23 cellular contexts compared by ENCODE assay signal in genomic region chr16:70768205-70768580, GRCh38. TPM values are rescaled to one million over a fixed set of nuclear protein-coding genes. Genes with fewer than 3 reads are reported as not detected.
A peak's percentile ranks its signal among the peaks of the same experiment; 100 is the strongest.
DNase-seq lines count a peak whose midpoint lies in the region; ATAC-seq, FAIRE-seq and TF ChIP-seq lines count a peak whose summit lies in the region.
"Had no signal": no experiment of that assay in that cellular context is flagged by ENCODE, and none has a peak within 500 bp of the region (broad histone marks: within the 10 kb centered on the region; RNA-seq: fewer than 3 reads in every experiment).

No MANE protein-coding gene starts in this region.

- no peak overlapping the region for H3K4me3 Mint-ChIP-seq in astrocyte (ENCODE audit: unreplicated experiment)
- H3K4me3 Mint-ChIP-seq: stimulated activated effector memory CD8-positive, alpha-beta T cell treated with anti-CD3 and anti-CD28 coated beads, Interleukin-12 subunit alpha, Interleukin-12 subunit beta, amount 100 ng/mL, for 72 hours; T-cell had no signal

- H3K27me3 Mint-ChIP-seq in astrocyte (ENCODE audit: low read depth, unreplicated experiment): no peaks in the 10 kb centered on the region
- H3K27me3 Mint-ChIP-seq: T-cell had no signal

- peak overlapping the region in 1 of 2 experiments; percentile 40 for H3K23ac ChIP-seq in mesenchymal stem cell (ENCODE audit: low read length in 2 of 2)

- H3K9me3 ChIP-seq in HCT116 (ENCODE audit: control insufficient read depth in 1 of 2, insufficient read depth in 1 of 2, low read depth in 1 of 2, low read length in 2 of 2) (no peaks in the 10 kb centered on the region), astrocyte (ENCODE audit: insufficient read depth, low read depth, low read length) (no peaks in the 10 kb centered on the region), mesenchymal stem cell (ENCODE audit: control insufficient read depth, low read length) (no peaks in the 10 kb centered on the region), tibial artery (no peaks in the 10 kb centered on the region)
- H3K9me3 ChIP-seq: BLaER1 treated with 17β-estradiol and CSF1 and Interleukin-3, amounts not matched to agents 10 nM and 100 nM; esophagus muscularis mucosa; left ventricle myocardium inferior; right atrium auricular region; thyroid gland had no signal

- H3K36me3 Mint-ChIP-seq in astrocyte (ENCODE audit: low read depth, unreplicated experiment): peaks cover 15% of the 10 kb centered on the region

- no peak overlapping the region for H3K18ac ChIP-seq in mesenchymal stem cell (ENCODE audit: low read depth in 1 of 2, low read length in 2 of 2)

- H3K4me1 ChIP-seq in HCT116 (ENCODE audit: control insufficient read depth in 1 of 2, insufficient read depth in 2 of 2, low read length in 2 of 2) (peaks cover 3 to 18% of the 10 kb centered on the region in 2 experiments), astrocyte (ENCODE audit: insufficient read depth, low read length) (peaks cover 15% of the 10 kb centered on the region), mesenchymal stem cell (ENCODE audit: control insufficient read depth, insufficient read depth, low read depth, low read length) (peaks cover 19% of the 10 kb centered on the region), tibial artery (peaks cover 0 to 19% (median 4%) of the 10 kb centered on the region in 4 donors)

- CTCF ChIA-PET in HCT116 (lab: Charles Lee): interaction anchor here (1.4 kb wide), 1 partner anchor 11 kb away, joined by 4 read pairs; no protein-coding TSS in a partner anchor

- H3K9ac ChIP-seq in HCT116 (ENCODE audit: low read length) (peak overlapping the region; percentile 38; the same call in 1 of the 2 replicates), astrocyte (ENCODE audit: low read length) (no peak overlapping the region), mesenchymal stem cell (ENCODE audit: low read length) (peak overlapping the region; percentile 65)
- H3K9ac ChIP-seq: BLaER1 treated with 17β-estradiol and CSF1 and Interleukin-3, amounts not matched to agents 10 nM and 100 nM had no signal

- H3K79me2 ChIP-seq in HCT116 (ENCODE audit: insufficient read depth, low read length) (no peaks in the 10 kb centered on the region), astrocyte (ENCODE audit: insufficient read depth, low read length) (no peaks in the 10 kb centered on the region)

- H4K8ac ChIP-seq in mesenchymal stem cell (ENCODE audit: low read length): no peak overlapping the region

- H3K27ac Mint-ChIP-seq in astrocyte (ENCODE audit: unreplicated experiment): peak overlapping the region; percentile 85
- H3K27ac Mint-ChIP-seq: stimulated activated effector memory CD8-positive, alpha-beta T cell treated with anti-CD3 and anti-CD28 coated beads, Interleukin-12 subunit alpha, Interleukin-12 subunit beta, amount 100 ng/mL, for 72 hours; T-cell had no signal

- TF ChIP-seq RAD21 in HCT116 (IDR thresholded peaks at IDR 0.05; ENCODE audit: low read depth): no peak

- POLR2A ChIA-PET in HCT116 (lab: Charles Lee): no interaction called here

- peak overlapping the region; percentile 40 for H2AK5ac ChIP-seq in mesenchymal stem cell (ENCODE audit: low read length, severe bottlenecking)

- peak; percentile 41 for FAIRE-seq in astrocyte (lab: Jason Lieb, UNC)
- FAIRE-seq: GM12891 had no signal

- peaks cover 2% of the 10 kb centered on the region for H3K79me1 ChIP-seq in mesenchymal stem cell (replicated peaks; ENCODE audit: low read length, poor library complexity, severe bottlenecking)

- no peaks in the 10 kb centered on the region for H3K27me3 ChIP-seq in HCT116 (ENCODE audit: insufficient read depth, low read length)
- H3K27me3 ChIP-seq in astrocyte (ENCODE audit: insufficient read depth, low read length): no peaks in the 10 kb centered on the region
- H3K27me3 ChIP-seq in mesenchymal stem cell (ENCODE audit: control insufficient read depth in 1 of 2, insufficient read depth in 1 of 2, low read length in 2 of 2): no peaks in the 10 kb centered on the region
- no peaks in the 10 kb centered on the region for H3K27me3 ChIP-seq in tibial artery
- H3K27me3 ChIP-seq: BLaER1 treated with 17β-estradiol and CSF1 and Interleukin-3, amounts not matched to agents 10 nM and 100 nM; dorsolateral prefrontal cortex; esophagus muscularis mucosa; right atrium auricular region; thyroid gland had no signal

- H2BK12ac ChIP-seq in mesenchymal stem cell (ENCODE audit: low read length in 2 of 2): peak overlapping the region in 1 of 2 experiments; percentile 37

- no peaks in the 10 kb centered on the region for H3K9me2 ChIP-seq in HCT116 (ENCODE audit: insufficient read depth)

- H3K4ac ChIP-seq in mesenchymal stem cell (ENCODE audit: low read depth in 1 of 2, low read length in 2 of 2): peak overlapping the region in 1 of 2 experiments; percentile 32

- no peak overlapping the region for H3K14ac ChIP-seq in mesenchymal stem cell (ENCODE audit: low read length in 2 of 2)

- WGBS in mesenchymal stem cell: 67% methylated on average over 5 of the region's 5 CpGs
- 24 to 28% methylated on average over 5 of the region's 5 CpGs for WGBS in lower leg skin, 2 donors

- no peak overlapping the region for H4K91ac ChIP-seq in mesenchymal stem cell (ENCODE audit: low read length)

- ATAC-seq in HCT116: no peak
- ATAC-seq in GM18520 (IDR thresholded peaks at IDR 0.05; ENCODE audit: unreplicated experiment): no peak
- ATAC-seq: stimulated activated effector memory CD8-positive, alpha-beta T cell treated with anti-CD3 and anti-CD28 coated beads, Interleukin-12 subunit alpha, Interleukin-12 subunit beta, amount 100 ng/mL, for 72 hours; T-cell had no signal

- H4K20me1 ChIP-seq in HCT116 (ENCODE audit: insufficient read depth) (no peaks in the 10 kb centered on the region), astrocyte (ENCODE audit: insufficient read depth, low read length) (peaks cover 8% of the 10 kb centered on the region)

- DNase-seq in HCT116 (ENCODE audit: low read depth, low spot score) (no peak), astrocyte (ENCODE audit: low read depth) (no peak), mesenchymal stem cell (no peak), tibial artery (no peak), lower leg skin (ENCODE audit: low spot score in 2 of 2) (no peak), OCI-M2 (lab: John Stamatoyannopoulos, UW; ENCODE audit: unreplicated experiment) (no peak)
- DNase-seq: activated CD4-positive, alpha-beta T cell treated with anti-CD3 and anti-CD28 coated beads for 48 hours; activated CD8-positive, alpha-beta memory T cell treated with anti-CD3 and anti-CD28 coated beads, Interleukin-2, amount 50 U/mL, for 48 hours; activated gamma-delta T cell; amniotic stem cell; caudate nucleus; dorsolateral prefrontal cortex; KG1; left ventricle myocardium inferior; NCI-H2029; T-cell; thyroid gland had no signal

- H2BK15ac ChIP-seq in mesenchymal stem cell (ENCODE audit: low read depth, poor library complexity, severe bottlenecking): no peak overlapping the region

- TF ChIP-seq POLR2A in HCT116 (IDR thresholded peaks at IDR 0.05; ENCODE audit: borderline replicate concordance, extremely low read depth, insufficient read depth, insufficient read length): no peak
- TF ChIP-seq POLR2A in lower leg skin (IDR thresholded peaks at IDR 0.05): no peak

- BruUV-seq in HCT116 (replicated peaks; lab: Mats Ljungman, UMichigan): no TSS peak

- RAD21 ChIA-PET in HCT116 (lab: Charles Lee; ENCODE audit: low non-redundant PET in 1 of 2, low total read pairs in 2 of 2, uncharacterized antibody in 2 of 2, unreplicated experiment in 2 of 2): no interaction called here

- peak overlapping the region in 1 of 2 experiments; percentile 25; a peak in 1 of 4 replicates for H3K4me3 ChIP-seq in HCT116 (replicated peaks in 1 of 2; ENCODE audit: low read depth in 1 of 2, low read length in 2 of 2)
- no peak overlapping the region for H3K4me3 ChIP-seq in astrocyte (ENCODE audit: insufficient read depth, low read depth, low read length)
- H3K4me3 ChIP-seq in mesenchymal stem cell (ENCODE audit: insufficient read depth in 1 of 2, low read depth in 1 of 2, low read length in 2 of 2): no peak overlapping the region
- H3K4me3 ChIP-seq in tibial artery: no peak overlapping the region
- H3K4me3 ChIP-seq in lower leg skin (ENCODE audit: low read depth, poor library complexity, severe bottlenecking): no peak overlapping the region
- H3K4me3 ChIP-seq: BLaER1 treated with 17β-estradiol and CSF1 and Interleukin-3, amounts not matched to agents 10 nM and 100 nM; dorsolateral prefrontal cortex; esophagus muscularis mucosa; left ventricle myocardium inferior; right atrium auricular region; thyroid gland had no signal

- intact Hi-C loops in HCT116 (cut with micrococcal nuclease): no loop called here
- intact Hi-C loops in tibial artery (cut with DNase I; ENCODE audit: low total_unique reads): loop anchor here (10.0 kb wide), 1 partner anchor 233 kb away; no protein-coding TSS in a partner anchor
- intact Hi-C loops in lower leg skin (cut with DNase I; ENCODE audit: low total_unique reads): no loop called here

- H3K27ac ChIP-seq in HCT116 (ENCODE audit: low read depth, low read length) (no peak overlapping the region), astrocyte (ENCODE audit: low read depth, low read length) (no peak overlapping the region), mesenchymal stem cell (ENCODE audit: low read length, poor library complexity, severe bottlenecking) (no peak overlapping the region), tibial artery (peak overlapping the region; percentile 29 to 41)
- H3K27ac ChIP-seq: BLaER1 treated with 17β-estradiol and CSF1 and Interleukin-3, amounts not matched to agents 10 nM and 100 nM; dorsolateral prefrontal cortex; esophagus muscularis mucosa; left ventricle myocardium inferior; right atrium auricular region; thyroid gland had no signal

- H2BK120ac ChIP-seq in mesenchymal stem cell (ENCODE audit: low read depth, low read length): peak overlapping the region; percentile 50

- no peaks in the 10 kb centered on the region for H3K9me3 Mint-ChIP-seq in astrocyte (ENCODE audit: unreplicated experiment)
- H3K9me3 Mint-ChIP-seq: stimulated activated effector memory CD8-positive, alpha-beta T cell treated with anti-CD3 and anti-CD28 coated beads, Interleukin-12 subunit alpha, Interleukin-12 subunit beta, amount 100 ng/mL, for 72 hours; T-cell had no signal

- H3K4me1 Mint-ChIP-seq in astrocyte (ENCODE audit: low read depth, unreplicated experiment): peaks cover 19% of the 10 kb centered on the region
- H3K4me1 Mint-ChIP-seq: stimulated activated effector memory CD8-positive, alpha-beta T cell treated with anti-CD3 and anti-CD28 coated beads, Interleukin-12 subunit alpha, Interleukin-12 subunit beta, amount 100 ng/mL, for 72 hours; T-cell had no signal

- no peak for TF ChIP-seq CTCF in HCT116 (IDR thresholded peaks at IDR 0.05 in 2 of 3, conservative IDR thresholded peaks at IDR 0.05 in 1 of 3; ENCODE audit: borderline replicate concordance in 1 of 3, insufficient read depth in 1 of 3, low read depth in 2 of 3, low read length in 2 of 3)
- TF ChIP-seq CTCF in astrocyte (IDR thresholded peaks at IDR 0.05; ENCODE audit: insufficient read depth, low read depth, low read length): no peak
- TF ChIP-seq CTCF in tibial artery (IDR thresholded peaks at IDR 0.05): no peak
- TF ChIP-seq CTCF in lower leg skin (IDR thresholded peaks at IDR 0.05): no peak

- H2BK5ac ChIP-seq in mesenchymal stem cell (ENCODE audit: low read depth, low read length, poor library complexity, severe bottlenecking): no peak overlapping the region

- H3K36me3 ChIP-seq in HCT116 (ENCODE audit: control insufficient read depth in 1 of 2, insufficient read depth in 2 of 2, low read length in 2 of 2): no peaks in the 10 kb centered on the region; a peak in 1 of 4 replicates
- H3K36me3 ChIP-seq in astrocyte (ENCODE audit: insufficient read depth, low read length): peaks cover 2% of the 10 kb centered on the region
- peaks cover 48 to 69% of the 10 kb centered on the region in 2 experiments for H3K36me3 ChIP-seq in mesenchymal stem cell (ENCODE audit: control insufficient read depth in 1 of 2, insufficient read depth in 2 of 2, low read depth in 1 of 2, low read length in 2 of 2)
- H3K36me3 ChIP-seq in tibial artery: peaks cover 0 to 53% (median 34%) of the 10 kb centered on the region in 3 donors
- H3K36me3 ChIP-seq: right atrium auricular region had no signal

- H2AFZ ChIP-seq in HCT116 (ENCODE audit: low read depth, low read length, poor library complexity, severe bottlenecking) (no peak overlapping the region), astrocyte (ENCODE audit: low read depth, low read length) (no peak overlapping the region), mesenchymal stem cell (ENCODE audit: low read depth, low read length) (no peak overlapping the region)

- H3K4me2 ChIP-seq in HCT116 (ENCODE audit: low read length) (peak overlapping the region; percentile 71), astrocyte (ENCODE audit: low read length) (peak overlapping the region; percentile 32), mesenchymal stem cell (ENCODE audit: low read length, poor library complexity, severe bottlenecking) (no peak overlapping the region)
- H3K4me2 ChIP-seq: BLaER1 treated with 17β-estradiol and CSF1 and Interleukin-3, amounts not matched to agents 10 nM and 100 nM had no signal

RNA-seq across cellular contexts. Expression of gene VAC14, which starts 32.8 kb away (rescaled TPM):
- total RNA-seq in HCT116 (2021; ENCODE audit: unreplicated experiment) (35.3 TPM), astrocyte (27.8 and 29.2 TPM in 2 replicates), lower leg skin (10 to 100 TPM; 20.1 to 47.8 (median 39.0) TPM)
- 22.8 and 29.2 TPM in 2 replicates for polyA plus RNA-seq in HCT116 (2012)
- 29.9 TPM for polyA plus RNA-seq in mesenchymal stem cell (2013, experiment 1 of 2)
- 29.1 TPM for polyA plus RNA-seq in mesenchymal stem cell (2013, experiment 2 of 2)

Comparison
In these comparisons a context has a peak if more than half of its experiments do, and no peak if none do; other contexts are left out.
1. H3K27ac ChIP-seq: peak in tibial artery (2 of 2); none in HCT116 (single experiment), astrocyte (single experiment) and mesenchymal stem cell (single experiment).